In the genomic region with DNA sequence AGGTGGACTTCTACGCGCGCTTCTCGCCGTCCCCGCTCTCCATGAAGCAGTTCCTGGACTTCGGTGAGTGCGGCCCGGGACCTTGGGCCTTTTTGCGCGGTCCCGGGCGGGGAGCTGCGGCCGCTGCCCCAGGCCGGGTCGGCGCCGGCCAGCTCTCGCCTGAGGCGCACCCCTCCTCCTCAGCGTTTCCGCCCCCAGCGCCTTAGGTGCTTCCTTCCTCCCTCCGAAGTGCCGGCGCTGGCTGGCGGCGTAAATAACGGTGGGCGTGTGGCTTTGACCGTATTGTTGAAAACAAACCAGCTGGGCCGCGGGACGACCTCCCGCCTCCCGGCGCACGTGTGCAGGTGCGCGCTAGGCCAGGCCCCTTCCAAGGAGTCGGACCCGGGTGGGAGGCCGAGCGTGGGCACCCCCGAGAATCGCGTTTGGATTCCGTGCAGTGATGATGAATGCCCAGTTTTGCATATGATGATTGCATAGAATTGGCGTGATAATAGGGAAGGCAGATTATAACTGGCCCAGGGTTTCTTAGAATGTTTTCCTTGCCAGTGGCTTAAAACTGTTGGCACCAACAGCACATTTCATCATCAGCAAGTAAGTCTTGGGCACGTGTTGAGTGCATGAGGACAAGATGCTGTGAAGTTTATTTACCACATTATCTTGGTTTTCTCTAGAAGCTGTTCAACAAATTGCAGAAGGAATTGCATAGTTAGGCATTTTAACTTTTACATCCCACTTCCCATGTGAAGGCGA, we compare ENCODE assay signal across 8 cellular contexts. TPM values are rescaled to one million over a fixed set of nuclear protein-coding genes. Genes with fewer than 3 reads are reported as not detected.
A peak's percentile ranks its signal among the peaks of the same experiment; 100 is the strongest.
DNase-seq lines count a peak whose midpoint lies in the region; TF ChIP-seq lines count a peak whose summit lies in the region.

No MANE protein-coding gene starts in this region.

- 2% methylated on average over 50 of the region's 52 CpGs for WGBS in hepatocyte (ENCODE audit: low lambda C conversion rate, missing lambda C conversion rate)

- DNase-seq in GM04504 (ENCODE audit: low read depth) (peak; percentile 35), H4 (ENCODE audit: low spot score) (peak; percentile 47), Kasumi-1 (lab: John Stamatoyannopoulos, UW) (peak; percentile 82 to 86), T-helper 1 cell (peak; percentile 40 to 77 (median 52)), hepatocyte (ENCODE audit: low spot score) (peak; percentile 67), OCI-M2 (lab: John Stamatoyannopoulos, UW; ENCODE audit: unreplicated experiment) (no peak)

- H3K79me2 ChIP-seq in hepatocyte, result peaks cover 18% of the 10 kb centered on the region

- H3K27ac ChIP-seq in angular gyrus (ENCODE audit: low read depth, low read length), result peak overlapping the region; percentile 53
- H3K27ac ChIP-seq in hepatocyte, result peak overlapping the region; percentile 91

- H3K36me3 ChIP-seq in hepatocyte (replicated peaks; ENCODE audit: insufficient read depth, low read depth) (no peaks in the 10 kb centered on the region), skeletal muscle satellite cell (ENCODE audit: insufficient read depth, low read length) (no peaks in the 10 kb centered on the region)

- H3K9me2 ChIP-seq in hepatocyte (replicated peaks; ENCODE audit: insufficient read depth), result no peaks in the 10 kb centered on the region

- no peaks in the 10 kb centered on the region for H3K27me3 ChIP-seq in hepatocyte
- no peaks in the 10 kb centered on the region for H3K27me3 ChIP-seq in skeletal muscle satellite cell (ENCODE audit: control insufficient read depth, insufficient read depth, low read length)

- H2AFZ ChIP-seq in hepatocyte, result peak overlapping the region; percentile 76

- H3K4me2 ChIP-seq in hepatocyte (peak overlapping the region; percentile 90), skeletal muscle satellite cell (ENCODE audit: low read length) (peak overlapping the region; percentile 98)

- H3K4me1 ChIP-seq in hepatocyte (ENCODE audit: insufficient read depth) (peaks cover 31% of the 10 kb centered on the region), skeletal muscle satellite cell (ENCODE audit: control insufficient read depth, insufficient read depth, low read length) (peaks cover 25% of the 10 kb centered on the region)

- no peak for TF ChIP-seq CTCF in hepatocyte (IDR thresholded peaks at IDR 0.05; ENCODE audit: poor library complexity)

- no peaks in the 10 kb centered on the region for H4K20me1 ChIP-seq in hepatocyte (ENCODE audit: insufficient read depth, poor library complexity, severe bottlenecking)

- H3K4me3 ChIP-seq in hepatocyte, result peak overlapping the region; percentile 87
- H3K4me3 ChIP-seq in skeletal muscle satellite cell (ENCODE audit: low read length), result peak overlapping the region; percentile 87

- H3K9ac ChIP-seq in skeletal muscle satellite cell (ENCODE audit: low read depth, low read length), result peak overlapping the region; percentile 89

- no peaks in the 10 kb centered on the region for H3K9me3 ChIP-seq in hepatocyte (ENCODE audit: low read depth)
- no peaks in the 10 kb centered on the region for H3K9me3 ChIP-seq in skeletal muscle satellite cell (replicated peaks; ENCODE audit: low read length)

RNA-seq across cellular contexts. Expression of a gene that starts 0.6 kb away (rescaled TPM):
- total RNA-seq in H4 (2014; rRNA removed; shearing (Covaris generic)), result 8.9 and 9.1 TPM in 2 replicates
- total RNA-seq in hepatocyte, result 10.2 and 13.1 TPM in 2 replicates
- polyA plus RNA-seq in hepatocyte, result 8.0 and 15.8 TPM in 2 replicates
- total RNA-seq in skeletal muscle satellite cell (2012; rRNA removed), result 29.7 and 45.4 TPM in 2 replicates
